Comparison of ENCODE assay signal across 8 cellular contexts in the genomic region with DNA sequence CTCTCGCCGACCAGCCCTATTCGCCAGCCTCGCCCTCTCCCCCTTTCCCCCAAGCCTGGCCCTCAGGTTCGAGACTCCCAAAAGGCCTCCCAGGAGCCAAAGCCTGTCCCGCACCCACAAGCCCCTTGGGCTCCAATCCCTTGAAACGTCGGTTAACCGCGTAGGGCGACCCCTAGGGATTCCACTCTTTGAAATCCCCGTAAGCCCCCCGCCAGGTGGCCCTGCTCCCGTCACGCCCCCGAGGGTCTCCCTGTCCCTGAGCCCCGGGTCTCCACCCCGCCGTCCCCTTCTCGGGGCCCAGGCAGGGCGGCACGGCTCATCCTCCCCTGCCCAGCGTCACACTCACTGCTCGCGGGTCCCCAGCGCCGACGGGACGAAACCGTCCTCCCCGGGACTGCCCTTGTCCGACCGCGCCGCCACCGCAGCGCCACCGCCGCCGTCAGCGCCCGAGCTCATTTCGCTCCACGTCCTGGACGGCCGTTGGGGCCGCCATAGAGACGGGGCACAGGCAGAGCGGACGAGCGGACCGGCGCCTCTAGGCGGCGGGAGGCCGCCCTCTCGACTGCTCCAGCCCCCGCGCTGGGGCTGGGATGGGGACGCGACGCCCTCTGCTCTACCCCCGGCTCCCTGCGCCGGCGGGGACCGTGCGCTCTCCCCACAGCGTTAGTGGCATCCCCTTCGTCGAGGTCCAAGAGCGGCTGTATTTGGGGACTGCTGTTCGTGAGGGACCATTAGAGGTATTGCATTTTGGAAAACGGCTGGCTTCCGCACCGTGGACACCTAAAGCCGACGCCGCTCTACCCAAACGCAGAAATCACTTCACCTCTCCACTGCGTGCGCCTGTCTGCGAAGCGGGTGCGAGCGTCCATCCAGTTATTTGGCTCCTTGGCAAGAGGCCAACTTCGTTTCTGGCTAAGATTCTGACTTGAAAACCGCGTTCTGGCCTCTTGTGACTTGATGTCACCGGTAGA. TPM values are rescaled to one million over a fixed set of nuclear protein-coding genes. Genes with fewer than 3 reads are reported as not detected.
DNase-seq lines count a peak whose midpoint lies in the region; ATAC-seq, FAIRE-seq and TF ChIP-seq lines count a peak whose summit lies in the region.

A gene (minus strand): TSS at position 510 of the 971 bp plus-strand sequence. CDS start 54 bp downstream, at position 456.

- H3K27ac Mint-ChIP-seq in T-cell = peak within 1 kb of the TSS; percentile 97 to 98

- POLR2A ChIA-PET in T-cell (lab: Charles Lee) = interaction anchor here in 1 of 2 donors (0.6 kb wide), 1 partner anchor 10 kb away, joined by 4 read pairs; a partner anchor contains a TSS

- intact Hi-C loops in heart right ventricle (cut with DNase I) (no loop called here), prostate gland (cut with DNase I) (loop anchor here (5.0 kb wide), 1 partner anchor 44 kb away; no protein-coding TSS in a partner anchor)

- H3K27ac ChIP-seq in adipose tissue (ENCODE audit: low read depth, low read length) = peak within 1 kb of the TSS; percentile 44
- peak within 1 kb of the TSS; percentile 52 to 98 (median 94) for H3K27ac ChIP-seq in heart right ventricle
- H3K27ac ChIP-seq in prostate gland = peak within 1 kb of the TSS; percentile 81 to 85

- H3K36me3 Mint-ChIP-seq in T-cell = peaks cover 4% of the 10 kb centered on the region

- H3K36me3 ChIP-seq in heart right ventricle (peaks cover 0 to 32% (median 4%) of the 10 kb centered on the region in 9 donors), prostate gland (no peaks in the 10 kb centered on the region)

- DNase-seq in GM12891 (ENCODE audit: insufficient read length, low spot score) = peak; percentile 93
- DNase-seq in NCI-H1105 treated with DMSO at 0.1 percent for 48 hours (lab: John Stamatoyannopoulos, UW) = peak; percentile 64
- peak; percentile 56 to 84 (median 73) for DNase-seq in T-cell
- DNase-seq in heart right ventricle = peak; percentile 85 to 88
- peak; percentile 75 for DNase-seq in prostate gland (ENCODE audit: low spot score)
- DNase-seq in ureter (ENCODE audit: low spot score) = peak; percentile 68

- TF ChIP-seq POLR2A in GM12891 (IDR thresholded peaks at IDR 0.05; ENCODE audit: low read depth, low read length) = peak; percentile 86
- TF ChIP-seq POLR2A in prostate gland (IDR thresholded peaks at IDR 0.05) = peak; percentile 41

- peaks cover 21 to 25% (median 24%) of the 10 kb centered on the region in 3 donors for H3K4me1 Mint-ChIP-seq in T-cell

- FAIRE-seq in GM12891 (lab: Jason Lieb, UNC) = peak; percentile 98

- H3K9me3 Mint-ChIP-seq in T-cell = no peaks in the 10 kb centered on the region

- WGBS in adipose tissue, 3 donors = 0% methylated on average over 83 to 90 of the region's 90 CpGs
- WGBS in heart right ventricle, 2 donors = 0 to 1% methylated on average over 88 to 90 of the region's 90 CpGs
- under 1% methylated on average over 55 of the region's 90 CpGs for WGBS in prostate gland

- peaks cover 4 to 18% (median 12%) of the 10 kb centered on the region in 9 donors for H3K4me1 ChIP-seq in heart right ventricle
- H3K4me1 ChIP-seq in prostate gland (replicated peaks) = no peaks in the 10 kb centered on the region

- peak; percentile 90 for ATAC-seq in HG02759 (IDR thresholded peaks at IDR 0.05; ENCODE audit: unreplicated experiment)
- peak; percentile 96 to 99 (median 98) for ATAC-seq in T-cell (replicated peaks in 1 of 4)
- peak; percentile 97 to 99 (median 98) for ATAC-seq in heart right ventricle

- CTCF ChIA-PET in T-cell (lab: Charles Lee) = interaction anchor here in 1 of 2 donors (0.6 to 0.8 kb wide), 6 partner anchors 10 to 1212 kb away, joined by 3 to 6 read pairs (median 4); a partner anchor contains a TSS

- TF ChIP-seq CTCF in heart right ventricle (IDR thresholded peaks at IDR 0.05) (peak in 8 of 9 donors; percentile 29 to 66 (median 46)), prostate gland (IDR thresholded peaks at IDR 0.05) (peak; percentile 48 to 73 (median 60))

- peaks cover 0 to 2% of the 10 kb centered on the region in 2 donors for H3K27me3 Mint-ChIP-seq in T-cell

- H3K9me3 ChIP-seq in heart right ventricle (no peaks in the 10 kb centered on the region), prostate gland (no peaks in the 10 kb centered on the region)

- H3K27me3 ChIP-seq in heart right ventricle (no peaks in the 10 kb centered on the region), prostate gland (replicated peaks; ENCODE audit: insufficient read depth) (no peaks in the 10 kb centered on the region)

- H3K4me3 Mint-ChIP-seq in T-cell = peak within 1 kb of the TSS; percentile 95 to 99 (median 98)

- H3K4me3 ChIP-seq in heart right ventricle (peak within 1 kb of the TSS; percentile 68 to 100 (median 98)), prostate gland (peak within 1 kb of the TSS; percentile 78 to 97)

TF ChIP-seq in GM12891, 5 proteins besides CTCF, POLR2A, EP300 and RAD21:
- peak; percentile 87 for TF ChIP-seq TAF1 (IDR thresholded peaks at IDR 0.05; ENCODE audit: low read depth, low read length)
- 0 out of 2 replicates have a peak, but pooled peaks have one; percentile 21 for TF ChIP-seq POU2F2 (IDR thresholded peaks at IDR 0.05; ENCODE audit: low read depth, low read length)
- TF ChIP-seq PAX5 (IDR thresholded peaks at IDR 0.05; ENCODE audit: insufficient read depth, low read length, severe bottlenecking) = no peak
- no peak for TF ChIP-seq SPI1 (IDR thresholded peaks at IDR 0.05; ENCODE audit: low read depth, low read length)
- TF ChIP-seq POLR2AphosphoS5 (IDR thresholded peaks at IDR 0.05; ENCODE audit: low read depth, low read length) = peak; percentile 79

RNA-seq across cellular contexts. Expression of the gene that starts here (rescaled TPM):
- polyA plus RNA-seq in GM12891 (2012; ENCODE audit: low read depth, missing spikeins) = 15.7 TPM
- 10 to 100 TPM; 15.8 to 21.0 (median 18.8) TPM for total RNA-seq in T-cell
- polyA plus RNA-seq in adipose tissue = 10 to 100 TPM in 1 of 3 donors, 1 to 10 TPM in 2; 7.4 to 10.3 (median 9.2) TPM
- 10 to 100 TPM; 12.0 to 18.8 (median 13.0) TPM for total RNA-seq in heart right ventricle
- polyA plus RNA-seq in heart right ventricle = 10 to 100 TPM in 1 of 2 donors, 1 to 10 TPM in 1; 7.4 to 18.7 TPM
- total RNA-seq in prostate gland = 10 to 100 TPM; 15.7 to 20.5 TPM
- 23.3 TPM for total RNA-seq in ureter

Comparison
In these comparisons a context has a peak if more than half of its experiments do, and no peak if none do; other contexts are left out.
1. Peak in every context shown above with its lines: DNase-seq, ATAC-seq, H3K4me3 ChIP-seq and H3K27ac ChIP-seq.